Comparison of ENCODE assay signal across 8 cellular contexts in genomic region chr1:156664949-156665411, GRCh38. TPM values are rescaled to one million over a fixed set of nuclear protein-coding genes. Genes with fewer than 3 reads are reported as not detected.
DNase-seq lines count a peak whose midpoint lies in the region; ATAC-seq and TF ChIP-seq lines count a peak whose summit lies in the region.

No MANE protein-coding gene starts in this region.

- H3K4me1 Mint-ChIP-seq in CD14-positive monocyte (peaks cover 55% of the 10 kb centered on the region), endodermal cell (peaks cover 79% of the 10 kb centered on the region)

- H3K36me3 ChIP-seq in HUES64 (ENCODE audit: insufficient read depth, low read length) (no peaks in the 10 kb centered on the region), endodermal cell (ENCODE audit: control insufficient read depth, insufficient read depth, low read length) (no peaks in the 10 kb centered on the region)

- H3K9me3 Mint-ChIP-seq in CD14-positive monocyte = no peaks in the 10 kb centered on the region
- no peaks in the 10 kb centered on the region for H3K9me3 Mint-ChIP-seq in endodermal cell

- H3K27me3 Mint-ChIP-seq in CD14-positive monocyte (ENCODE audit: low read depth in 3 of 3) (peaks cover 12 to 40% (median 21%) of the 10 kb centered on the region in 3 donors), endodermal cell (ENCODE audit: insufficient read depth) (no peaks in the 10 kb centered on the region)

- 25% methylated on average over 11 of the region's 12 CpGs for WGBS in HUES64
- 54% methylated on average over 7 to 10 of the region's 12 CpGs for WGBS in endodermal cell (ENCODE audit: insufficient coverage in 1 of 2, insufficient read length in 1 of 2), 2 experiments

- H3K27me3 ChIP-seq in HUES64 (ENCODE audit: insufficient read depth, low read length) = no peaks in the 10 kb centered on the region
- no peaks in the 10 kb centered on the region for H3K27me3 ChIP-seq in endodermal cell (ENCODE audit: control insufficient read depth, insufficient read depth, low read length, poor library complexity, severe bottlenecking)

- TF ChIP-seq CTCF in CD14-positive monocyte (IDR thresholded peaks at IDR 0.05) (no peak), endodermal cell (conservative IDR thresholded peaks at IDR 0.05) (no peak)

- intact Hi-C loops in CD14-positive monocyte (cut with micrococcal nuclease) = loop anchor here in 1 of 2 donors (5.0 kb wide), 1 partner anchor 62 kb away; the partner anchor contains the start of genes ISG20L2 and METTL25B

- H3K4me3 ChIP-seq in HUES64 (ENCODE audit: low read length) (no peak overlapping the region), endodermal cell (ENCODE audit: low read length) (no peak overlapping the region)

- peak; percentile 57 for DNase-seq in CD14-positive monocyte (ENCODE audit: low spot score)
- peak; percentile 84 for DNase-seq in endodermal cell
- DNase-seq in myocyte (ENCODE audit: low read depth) = peak; percentile 96
- no peak for DNase-seq in SW 1271 (lab: John Stamatoyannopoulos, UW)

- no peaks in the 10 kb centered on the region for H3K36me3 Mint-ChIP-seq in CD14-positive monocyte
- no peaks in the 10 kb centered on the region for H3K36me3 Mint-ChIP-seq in endodermal cell (ENCODE audit: low read depth)

- H3K9me3 ChIP-seq in HUES64 (ENCODE audit: insufficient read depth, low read depth, low read length) (no peaks in the 10 kb centered on the region), endodermal cell (ENCODE audit: control insufficient read depth, low read length) (no peaks in the 10 kb centered on the region)

- no peak overlapping the region for H3K27ac Mint-ChIP-seq in CD14-positive monocyte
- H3K27ac Mint-ChIP-seq in endodermal cell = peak overlapping the region; percentile 85

- peak overlapping the region in 1 of 2 donors; percentile 79 for H3K4me3 Mint-ChIP-seq in CD14-positive monocyte
- H3K4me3 Mint-ChIP-seq in endodermal cell = no peak overlapping the region

- peaks cover 75% of the 10 kb centered on the region for H3K4me1 ChIP-seq in HUES64 (ENCODE audit: insufficient read depth, low read length)
- H3K4me1 ChIP-seq in endodermal cell (ENCODE audit: control insufficient read depth, insufficient read depth, low read length) = peaks cover 28% of the 10 kb centered on the region

- no peak for ATAC-seq in HG02763 (IDR thresholded peaks at IDR 0.05; ENCODE audit: unreplicated experiment)
- ATAC-seq in GM18873 (IDR thresholded peaks at IDR 0.05; ENCODE audit: low FRiP score, unreplicated experiment) = no peak
- ATAC-seq in GM21717 (IDR thresholded peaks at IDR 0.05; ENCODE audit: unreplicated experiment) = no peak

- H3K9ac ChIP-seq in HUES64 (ENCODE audit: low read depth, low read length) (peak overlapping the region; percentile 68; the same call in 1 of the 2 replicates), endodermal cell (ENCODE audit: extremely low read depth, low read length, poor library complexity, severe bottlenecking) (no peak overlapping the region)

- H3K27ac ChIP-seq in HUES64 (ENCODE audit: low read depth, low read length) (peak overlapping the region; percentile 86), endodermal cell (ENCODE audit: low read depth, low read length) (peak overlapping the region; percentile 95)

RNA-seq across cellular contexts. Expression of gene NES, which starts 12.2 kb away (rescaled TPM):
- polyA plus RNA-seq in CD14-positive monocyte = not detected
- 116 TPM for polyA plus RNA-seq in HUES64 (2013, experiment 1 of 2)
- polyA plus RNA-seq in HUES64 (2013, experiment 2 of 2) = 122 TPM
- 100 to 1,000 TPM in 1 of 2 donors, 10 to 100 TPM in 1; 65.8 to 103 TPM for total RNA-seq in endodermal cell
- 271 TPM for polyA plus RNA-seq in endodermal cell (2013, experiment 1 of 2)
- polyA plus RNA-seq in endodermal cell (2013, experiment 2 of 2) = 261 TPM
- 1,770 and 2,264 TPM in 2 replicates for total RNA-seq in myocyte
- 834 TPM for polyA plus RNA-seq in myocyte (2012)

RNA-seq across cellular contexts. Expression of gene BCAN, which starts 23.1 kb away (rescaled TPM):
- not detected for polyA plus RNA-seq in CD14-positive monocyte
- 1.6 TPM for polyA plus RNA-seq in HUES64 (2013, experiment 1 of 2)
- polyA plus RNA-seq in HUES64 (2013, experiment 2 of 2) = 2.0 TPM
- total RNA-seq in endodermal cell = under 1 TPM in 1 of 2 donors, not detected in 1; 0.31 TPM
- 1.6 TPM for polyA plus RNA-seq in endodermal cell (2013, experiment 1 of 2)
- polyA plus RNA-seq in endodermal cell (2013, experiment 2 of 2) = 0.83 TPM
- total RNA-seq in myocyte = 0.11 TPM in 1 of 2 replicates, not detected in the other
- 1.0 TPM for polyA plus RNA-seq in myocyte (2012)

RNA-seq across cellular contexts. Expression of gene CRABP2, which starts 40.4 kb away (rescaled TPM):
- polyA plus RNA-seq in CD14-positive monocyte = under 1 TPM in 1 of 2 donors, not detected in 1; 0.23 TPM
- polyA plus RNA-seq in HUES64 (2013, experiment 1 of 2) = 229 TPM
- 318 TPM for polyA plus RNA-seq in HUES64 (2013, experiment 2 of 2)
- 100 to 1,000 TPM; 243 to 780 TPM for total RNA-seq in endodermal cell
- 435 TPM for polyA plus RNA-seq in endodermal cell (2013, experiment 1 of 2)
- 409 TPM for polyA plus RNA-seq in endodermal cell (2013, experiment 2 of 2)
- 5.3 and 6.2 TPM in 2 replicates for total RNA-seq in myocyte
- 6.0 TPM for polyA plus RNA-seq in myocyte (2012)

RNA-seq across cellular contexts. Expression of gene HAPLN2, which starts 45.8 kb away (rescaled TPM):
- polyA plus RNA-seq in CD14-positive monocyte = not detected
- not detected for polyA plus RNA-seq in HUES64 (2013, experiment 1 of 2)
- polyA plus RNA-seq in HUES64 (2013, experiment 2 of 2) = 0.19 TPM
- total RNA-seq in endodermal cell (1 to 10 TPM in 1 of 2 donors, under 1 TPM in 1; 0.42 to 2.8 TPM), myocyte (not detected in 2 replicates)
- polyA plus RNA-seq in endodermal cell (2013, experiment 1 of 2) = 0.82 TPM
- polyA plus RNA-seq in endodermal cell (2013, experiment 2 of 2) = 0.54 TPM
- 0.14 TPM for polyA plus RNA-seq in myocyte (2012)

Comparison
In these comparisons a context has a peak if more than half of its experiments do, and no peak if none do; other contexts are left out.
1. DNase-seq: peak in CD14-positive monocyte (single experiment), endodermal cell (single experiment) and myocyte (single experiment); none in SW 1271 (0 of 2).
2. RNA of gene NES, which starts 12.2 kb away (total RNA-seq): 1,770 to 2,264 TPM in myocyte; 65.8 to 103 TPM in endodermal cell; every median in the first group is over 10 times any median in the second.
3. RNA of gene CRABP2, which starts 40.4 kb away (total RNA-seq): 243 to 780 TPM in endodermal cell; 5.3 to 6.2 TPM in myocyte; every median in the first group is over 10 times any median in the second.